8 cellular contexts compared by ENCODE assay signal in genomic region chr1:107058245-107059032, GRCh38. TPM values are rescaled to one million over a fixed set of nuclear protein-coding genes. Genes with fewer than 3 reads are reported as not detected.
DNase-seq lines count a peak whose midpoint lies in the region; ATAC-seq and TF ChIP-seq lines count a peak whose summit lies in the region.

No MANE protein-coding gene starts in this region.

- no peak for TF ChIP-seq CTCF in fibroblast of the aortic adventitia (IDR thresholded peaks at IDR 0.05; ENCODE audit: insufficient read depth, low read length)

- peak overlapping the region; percentile 95 for H3K4me3 Mint-ChIP-seq in activated CD4-positive, alpha-beta T cell treated with anti-CD3 and anti-CD28 coated beads, Interleukin-2, amount 10 ng/mL, durations not matched to agents 7 days and 5 days
- peak overlapping the region; percentile 94 for H3K4me3 Mint-ChIP-seq in stimulated activated effector memory CD8-positive, alpha-beta T cell treated with anti-CD3 and anti-CD28 coated beads, Interleukin-12 subunit alpha, Interleukin-12 subunit beta, amount 100 ng/mL, for 72 hours

- POLR2A ChIA-PET in activated CD4-positive, alpha-beta T cell treated with anti-CD3 and anti-CD28 coated beads, Interleukin-2, amount 10 ng/mL, durations not matched to agents 7 days and 5 days (lab: Charles Lee), result no interaction called here

- H3K36me3 Mint-ChIP-seq in activated CD4-positive, alpha-beta T cell treated with anti-CD3 and anti-CD28 coated beads, Interleukin-2, amount 10 ng/mL, durations not matched to agents 7 days and 5 days (ENCODE audit: low read depth), result peaks cover 20% of the 10 kb centered on the region
- peaks cover 24% of the 10 kb centered on the region for H3K36me3 Mint-ChIP-seq in stimulated activated effector memory CD8-positive, alpha-beta T cell treated with anti-CD3 and anti-CD28 coated beads, Interleukin-12 subunit alpha, Interleukin-12 subunit beta, amount 100 ng/mL, for 72 hours

- peaks cover 3% of the 10 kb centered on the region for H3K9me3 Mint-ChIP-seq in activated CD4-positive, alpha-beta T cell treated with anti-CD3 and anti-CD28 coated beads, Interleukin-2, amount 10 ng/mL, durations not matched to agents 7 days and 5 days
- peaks cover 2% of the 10 kb centered on the region for H3K9me3 Mint-ChIP-seq in stimulated activated effector memory CD8-positive, alpha-beta T cell treated with anti-CD3 and anti-CD28 coated beads, Interleukin-12 subunit alpha, Interleukin-12 subunit beta, amount 100 ng/mL, for 72 hours

- DNase-seq in activated CD4-positive, alpha-beta T cell treated with anti-CD3 and anti-CD28 coated beads, Interleukin-2, amount 10 ng/mL, durations not matched to agents 7 days and 5 days, result no peak
- DNase-seq in activated CD4-positive, alpha-beta T cell treated with anti-CD3 and anti-CD28 coated beads for 1 hour, result no peak
- DNase-seq in SKM-1 treated with dmso at 0.1 percent for 144 hours (lab: John Stamatoyannopoulos, UW; ENCODE audit: unreplicated experiment) (peak; percentile 7), fibroblast of the aortic adventitia (ENCODE audit: low read depth) (no peak), GOT3 (lab: John Stamatoyannopoulos, UW) (no peak), EL (no peak), ureter (ENCODE audit: low spot score) (no peak)
- DNase-seq in stimulated activated effector memory CD8-positive, alpha-beta T cell treated with anti-CD3 and anti-CD28 coated beads, Interleukin-12 subunit alpha, Interleukin-12 subunit beta, amount 100 ng/mL, for 72 hours (ENCODE audit: low spot score in 2 of 2), result no peak

- H3K4me3 ChIP-seq in fibroblast of the aortic adventitia (ENCODE audit: low read depth, low read length), result peak overlapping the region; percentile 93

- peak overlapping the region; percentile 5 for H3K27ac Mint-ChIP-seq in activated CD4-positive, alpha-beta T cell treated with anti-CD3 and anti-CD28 coated beads, Interleukin-2, amount 10 ng/mL, durations not matched to agents 7 days and 5 days
- H3K27ac Mint-ChIP-seq in stimulated activated effector memory CD8-positive, alpha-beta T cell treated with anti-CD3 and anti-CD28 coated beads, Interleukin-12 subunit alpha, Interleukin-12 subunit beta, amount 100 ng/mL, for 72 hours, result peak overlapping the region; percentile 32

- no peaks in the 10 kb centered on the region for H3K27me3 Mint-ChIP-seq in activated CD4-positive, alpha-beta T cell treated with anti-CD3 and anti-CD28 coated beads, Interleukin-2, amount 10 ng/mL, durations not matched to agents 7 days and 5 days

- CTCF ChIA-PET in activated CD4-positive, alpha-beta T cell treated with anti-CD3 and anti-CD28 coated beads, Interleukin-2, amount 10 ng/mL, durations not matched to agents 7 days and 5 days (lab: Charles Lee), result no interaction called here

- H3K4me1 Mint-ChIP-seq in activated CD4-positive, alpha-beta T cell treated with anti-CD3 and anti-CD28 coated beads, Interleukin-2, amount 10 ng/mL, durations not matched to agents 7 days and 5 days, result peaks cover 29% of the 10 kb centered on the region
- peaks cover 19% of the 10 kb centered on the region for H3K4me1 Mint-ChIP-seq in stimulated activated effector memory CD8-positive, alpha-beta T cell treated with anti-CD3 and anti-CD28 coated beads, Interleukin-12 subunit alpha, Interleukin-12 subunit beta, amount 100 ng/mL, for 72 hours

- no peak for ATAC-seq in stimulated activated effector memory CD8-positive, alpha-beta T cell treated with anti-CD3 and anti-CD28 coated beads, Interleukin-12 subunit alpha, Interleukin-12 subunit beta, amount 100 ng/mL, for 72 hours

RNA-seq across cellular contexts. Expression of gene PRMT6, which starts 2.0 kb away (rescaled TPM):
- 10 to 100 TPM; 15.7 to 16.4 TPM for total RNA-seq in activated CD4-positive, alpha-beta T cell treated with anti-CD3 and anti-CD28 coated beads, Interleukin-2, amount 10 ng/mL, durations not matched to agents 7 days and 5 days
- 18.3 and 20.1 TPM in 2 replicates for total RNA-seq in fibroblast of the aortic adventitia (ENCODE audit: low replicate concordance)
- total RNA-seq in ureter, result 22.2 TPM
